4 cellular contexts compared by ENCODE assay signal in genomic region chr1:229041946-229042345, GRCh38.
"Had no signal": no experiment of that assay in that cellular context is flagged by ENCODE, and none has a peak within 500 bp of the region (broad histone marks: within the 10 kb centered on the region; RNA-seq: fewer than 3 reads in every experiment).

No MANE protein-coding gene starts in this region.

- ATAC-seq: GM23338 had no signal

- H3K4me3 ChIP-seq: GM23338 had no signal

- H3K9me3 Mint-ChIP-seq: GM23338, H9 had no signal

- H3K4me3 Mint-ChIP-seq: GM23338, H9 had no signal

- H3K4me2 ChIP-seq: GM23338 had no signal

- H3K27ac Mint-ChIP-seq: GM23338, H9 had no signal

- DNase-seq: H9, HCEC 1CT, IMR-90 had no signal
